ENCODE assay signal across 13 cellular contexts in the genomic region with DNA sequence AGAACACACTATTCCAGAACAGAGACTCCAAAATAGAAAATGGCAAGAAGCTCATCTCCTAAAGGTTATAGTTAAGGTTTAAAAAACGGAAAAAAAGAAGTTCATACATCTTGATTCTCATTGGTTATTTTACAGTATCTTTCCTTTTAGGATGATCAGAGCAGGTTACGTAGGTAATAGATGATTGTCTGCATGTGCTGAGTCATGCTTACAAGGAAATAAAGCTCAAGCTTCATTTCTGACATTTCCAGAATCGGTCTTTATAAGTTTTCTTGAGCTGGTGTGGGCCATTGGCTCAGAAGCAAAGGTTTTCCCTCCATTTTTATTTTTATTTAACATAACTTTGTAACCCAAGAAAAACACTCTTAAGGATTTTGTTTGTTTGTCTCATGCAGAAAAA.
"Had no signal": no experiment of that assay in that cellular context is flagged by ENCODE, and none has a peak within 500 bp of the region (broad histone marks: within the 10 kb centered on the region; RNA-seq: fewer than 3 reads in every experiment).

No MANE protein-coding gene starts in this region.

- H3K36me3 ChIP-seq: sigmoid colon had no signal

- ATAC-seq: naive thymus-derived CD4-positive, alpha-beta T cell had no signal

- FAIRE-seq: colon, endothelial cell of umbilical vein, islet of Langerhans had no signal

- H3K27ac ChIP-seq: hepatocyte, sigmoid colon, skin epidermis had no signal

- H3K79me2 ChIP-seq: hepatocyte had no signal

- H3K4me1 ChIP-seq: sigmoid colon had no signal

- DNase-seq: dermis blood vessel endothelial cell; foreskin melanocyte; kidney glomerular epithelial cell; naive thymus-derived CD4-positive, alpha-beta T cell; posterior cingulate gyrus; sigmoid colon; stimulated activated naive CD4-positive, alpha-beta T cell treated with Interleukin-2 at 50 U/mL for 16 hours; trophoblast cell had no signal

- H3K4me2 ChIP-seq: hepatocyte had no signal

- H2AFZ ChIP-seq: hepatocyte had no signal

- H3K4me3 ChIP-seq: hepatocyte, sigmoid colon, skin epidermis had no signal

- H3K27me3 ChIP-seq: hepatocyte, sigmoid colon had no signal
